In the genomic region with DNA sequence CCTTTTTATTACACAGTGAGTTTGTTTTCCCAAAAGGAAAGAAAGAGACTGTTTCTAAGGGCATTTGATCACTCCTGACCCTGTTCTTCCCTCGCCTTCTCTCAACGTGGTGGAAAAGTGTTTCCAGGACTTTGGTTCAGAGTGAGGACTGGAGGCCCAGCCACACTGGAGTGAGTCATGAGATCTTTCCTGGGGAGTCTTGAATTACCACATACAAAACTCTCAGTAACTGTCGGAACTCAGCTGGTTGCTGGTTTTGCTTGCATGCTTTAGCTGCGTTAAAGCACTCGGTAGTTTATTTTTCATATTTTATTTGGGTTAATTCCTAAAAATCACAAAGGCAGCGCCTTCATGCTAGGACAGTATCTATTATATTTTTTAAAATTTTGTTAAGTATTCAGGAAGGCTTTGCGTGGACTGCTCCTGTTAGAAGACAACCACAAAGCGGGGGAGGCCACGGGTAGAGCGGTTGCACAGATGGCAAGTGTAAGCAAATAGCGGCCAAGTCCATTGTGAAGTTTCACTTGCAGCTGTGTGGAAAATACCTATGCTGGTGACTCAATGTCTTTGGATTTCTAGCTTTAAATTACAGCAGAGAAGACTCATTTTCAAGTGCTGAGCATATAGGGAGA, we compare ENCODE assay signal across 9 cellular contexts.
A peak's percentile ranks its signal among the peaks of the same experiment; 100 is the strongest.
DNase-seq lines count a peak whose midpoint lies in the region; ATAC-seq and TF ChIP-seq lines count a peak whose summit lies in the region.
"Had no signal": no experiment of that assay in that cellular context is flagged by ENCODE, and none has a peak within 500 bp of the region (broad histone marks: within the 10 kb centered on the region; RNA-seq: fewer than 3 reads in every experiment).

No MANE protein-coding gene starts in this region.

- peaks cover 8% of the 10 kb centered on the region for H3K27me3 Mint-ChIP-seq in nephron progenitor cell (ENCODE audit: low read depth, poor library complexity)

- H3K4me1 Mint-ChIP-seq in nephron progenitor cell: peaks cover 61% of the 10 kb centered on the region

- H3K9me3 ChIP-seq in colonic mucosa: no peaks in the 10 kb centered on the region

- peak overlapping the region; percentile 40 for H3K27ac Mint-ChIP-seq in nephron progenitor cell
- H3K27ac Mint-ChIP-seq: T-helper 1 cell treated with Interleukin-12 subunit alpha and Interleukin-12 subunit beta and Interleukin-4 antibody, amounts not matched to agents 30 μg/mL and 1 μg/mL, for 36 hours had no signal

- DNase-seq in AG20443 (ENCODE audit: low spot score) (peak; percentile 81), M059J (ENCODE audit: low read depth) (peak; percentile 90), colonic mucosa (no peak), nephron progenitor cell (no peak), NCI-H1092 (lab: John Stamatoyannopoulos, UW) (no peak)

- no peaks in the 10 kb centered on the region for H3K27me3 ChIP-seq in colonic mucosa

- no peaks in the 10 kb centered on the region for H3K9me3 Mint-ChIP-seq in nephron progenitor cell
- H3K9me3 Mint-ChIP-seq: T-helper 1 cell treated with Interleukin-12 subunit alpha and Interleukin-12 subunit beta and Interleukin-4 antibody, amounts not matched to agents 30 μg/mL and 1 μg/mL, for 36 hours had no signal

- intact Hi-C loops in colonic mucosa (cut with DNase I): no loop called here

- H3K9ac ChIP-seq in colonic mucosa (ENCODE audit: low read depth in 2 of 2, low read length in 2 of 2): no peak overlapping the region

- no peak overlapping the region for H3K4me3 ChIP-seq in colonic mucosa

- no peaks in the 10 kb centered on the region for H3K4me1 ChIP-seq in colonic mucosa

- H3K36me3 ChIP-seq in colonic mucosa: no peaks in the 10 kb centered on the region

- no peak for TF ChIP-seq CTCF in colonic mucosa (IDR thresholded peaks at IDR 0.05)
- no peak for TF ChIP-seq CTCF in nephron progenitor cell (IDR thresholded peaks at IDR 0.05)

- peaks cover 5% of the 10 kb centered on the region for H3K36me3 Mint-ChIP-seq in nephron progenitor cell (ENCODE audit: low read depth)

- H3K4me3 Mint-ChIP-seq in nephron progenitor cell: no peak overlapping the region
- H3K4me3 Mint-ChIP-seq: T-helper 1 cell treated with Interleukin-12 subunit alpha and Interleukin-12 subunit beta and Interleukin-4 antibody, amounts not matched to agents 30 μg/mL and 1 μg/mL, for 36 hours had no signal

- ATAC-seq in GM19455 (IDR thresholded peaks at IDR 0.05; ENCODE audit: unreplicated experiment): no peak
- ATAC-seq in HG02981 (IDR thresholded peaks at IDR 0.05; ENCODE audit: unreplicated experiment): no peak
- no peak for ATAC-seq in GM19452 (IDR thresholded peaks at IDR 0.05; ENCODE audit: unreplicated experiment)

- peak overlapping the region; percentile 52 for H3K27ac ChIP-seq in colonic mucosa

Comparison
In these comparisons a context has a peak if more than half of its experiments do, and no peak if none do; other contexts are left out.
1. DNase-seq: peak in AG20443 (single experiment) and M059J (single experiment); none in colonic mucosa (single experiment), nephron progenitor cell (single experiment) and NCI-H1092 (single experiment).